Comparison of ENCODE assay signal across 12 cellular contexts in genomic region chr2:158321264-158321663, GRCh38.
DNase-seq lines count a peak whose midpoint lies in the region; ATAC-seq, FAIRE-seq and TF ChIP-seq lines count a peak whose summit lies in the region.
"Had no signal": no experiment of that assay in that cellular context is flagged by ENCODE, and none has a peak within 500 bp of the region (broad histone marks: within the 10 kb centered on the region; RNA-seq: fewer than 3 reads in every experiment).

No MANE protein-coding gene starts in this region.

- H3K4me1 Mint-ChIP-seq in naive thymus-derived CD8-positive, alpha-beta T cell, result no peaks in the 10 kb centered on the region
- H3K4me1 Mint-ChIP-seq: B cell had no signal

- peak overlapping the region; percentile 54 for H3K4me2 ChIP-seq in K562 (ENCODE audit: insufficient read depth, low read length)

- FAIRE-seq in K562 (lab: Jason Lieb, UNC), result peak; percentile 78

- in situ Hi-C loops in K562 (cut with MboI), result no loop called here

- H3K4me3 Mint-ChIP-seq in naive thymus-derived CD8-positive, alpha-beta T cell, result no peak overlapping the region
- H3K4me3 Mint-ChIP-seq: B cell; stimulated activated naive CD8-positive, alpha-beta T cell treated with anti-CD3 and anti-CD28 coated beads, Interleukin-15, Interleukin-2, amounts not matched to agents 100 ng/mL and 50 ng/mL, for 24 hours had no signal

- peak overlapping the region; percentile 73 for H3K27ac ChIP-seq in K562 (ENCODE audit: extremely low read depth, low read depth, low read length)
- no peak overlapping the region for H3K27ac ChIP-seq in tibial artery

- TF ChIP-seq POLR2A in K562 (conservative IDR thresholded peaks at IDR 0.05), result no peak

- H3K9me3 ChIP-seq in K562 (replicated peaks; ENCODE audit: control insufficient read depth, insufficient read depth, low read depth, low read length) (no peaks in the 10 kb centered on the region), tibial artery (no peaks in the 10 kb centered on the region)

- peak; percentile 57 for DNase-seq in DMS 273 (lab: John Stamatoyannopoulos, UW; ENCODE audit: unreplicated experiment)
- DNase-seq in LoVo (ENCODE audit: low spot score), result peak; percentile 38
- peak in 2 of 4 experiments; percentile 61 to 88 for DNase-seq in K562 (ENCODE audit: extremely low read depth in 1 of 4, low spot score in 3 of 4)
- DNase-seq in kidney tubule cell (ENCODE audit: low spot score), result peak; percentile 75
- DNase-seq in HuH-7 (ENCODE audit: low spot score), result no peak
- DNase-seq in naive thymus-derived CD8-positive, alpha-beta T cell, result no peak
- no peak for DNase-seq in tibial artery
- DNase-seq in SHP77 treated with DMSO at 0.1 percent for 48 hours (lab: John Stamatoyannopoulos, UW), result no peak
- DNase-seq: activated T-cell treated with anti-CD3 and anti-CD28 coated beads, Interleukin-2, amount 50 U/mL, for 48 hours; NCI-H1436 had no signal

- TF ChIP-seq RAD21 in K562 (CRISPR knock-in tag; conservative IDR thresholded peaks at IDR 0.05 in 1 of 2, IDR thresholded peaks at IDR 0.05 in 1 of 2), result no peak

- TF ChIP-seq EP300 in K562 (IDR thresholded peaks at IDR 0.05; ENCODE audit: low read length), result peak; percentile 87

- H3K4me1 ChIP-seq in K562 (replicated peaks in 1 of 2; ENCODE audit: control insufficient read depth in 2 of 2, insufficient read depth in 2 of 2, low read length in 2 of 2), result peaks cover 3 to 34% of the 10 kb centered on the region in 2 experiments; a peak in 4 of 5 replicates
- no peaks in the 10 kb centered on the region for H3K4me1 ChIP-seq in tibial artery

- no peaks in the 10 kb centered on the region for H3K9me3 Mint-ChIP-seq in naive thymus-derived CD8-positive, alpha-beta T cell
- H3K9me3 Mint-ChIP-seq: stimulated activated naive CD8-positive, alpha-beta T cell treated with anti-CD3 and anti-CD28 coated beads, Interleukin-15, Interleukin-2, amounts not matched to agents 100 ng/mL and 50 ng/mL, for 24 hours had no signal

- no peaks in the 10 kb centered on the region for H3K9me1 ChIP-seq in K562 (ENCODE audit: control insufficient read depth, insufficient read depth, low read length)

- H3K9ac ChIP-seq in K562 (ENCODE audit: insufficient read depth in 1 of 2, low read depth in 2 of 2, low read length in 2 of 2), result peak overlapping the region in 1 of 2 experiments; percentile 30; a peak in 1 of 4 replicates

- ATAC-seq in K562, result peak; percentile 73
- no peak for ATAC-seq in naive thymus-derived CD8-positive, alpha-beta T cell

- CTCF ChIA-PET in K562 (lab: Yijun Ruan, JAX; ENCODE audit: low intra/inter-chr PET ratio), result no interaction called here

- no peak overlapping the region for H3K4me3 ChIP-seq in K562
- H3K4me3 ChIP-seq in tibial artery, result no peak overlapping the region

- H3K79me2 ChIP-seq in K562 (ENCODE audit: control insufficient read depth, insufficient read depth, low read length), result no peaks in the 10 kb centered on the region

- H3K27me3 ChIP-seq in K562 (ENCODE audit: control insufficient read depth in 2 of 2, insufficient read depth in 2 of 2, low read length in 2 of 2), result no peaks in the 10 kb centered on the region
- no peaks in the 10 kb centered on the region for H3K27me3 ChIP-seq in tibial artery

- intact Hi-C loops in K562 (cut with micrococcal nuclease), result no loop called here
- intact Hi-C loops in tibial artery (cut with DNase I; ENCODE audit: low total_unique reads), result no loop called here

- no peak overlapping the region for H3K27ac Mint-ChIP-seq in naive thymus-derived CD8-positive, alpha-beta T cell
- H3K27ac Mint-ChIP-seq: B cell; stimulated activated naive CD8-positive, alpha-beta T cell treated with anti-CD3 and anti-CD28 coated beads, Interleukin-15, Interleukin-2, amounts not matched to agents 100 ng/mL and 50 ng/mL, for 24 hours had no signal

- POLR2A ChIA-PET in K562 (lab: Yijun Ruan, JAX), result interaction anchor here (1.1 kb wide), 1 partner anchor 14 kb away, joined by 4 read pairs; no protein-coding TSS in a partner anchor
- POLR2A ChIA-PET in naive thymus-derived CD8-positive, alpha-beta T cell (lab: Charles Lee), result no interaction called here

- BruUV-seq in K562 (replicated peaks; lab: Mats Ljungman, UMichigan), result no TSS peak

- no peak for TF ChIP-seq CTCF in K562 (IDR thresholded peaks at IDR 0.05 in 2 of 3, conservative IDR thresholded peaks at IDR 0.05 in 1 of 3; ENCODE audit: insufficient read depth in 2 of 3, low read depth in 1 of 3, low read length in 3 of 3)
- no peak for TF ChIP-seq CTCF in tibial artery (IDR thresholded peaks at IDR 0.05)

- peaks cover 0 to 2% (median 0%) of the 10 kb centered on the region in 5 donors for H3K27me3 Mint-ChIP-seq in naive thymus-derived CD8-positive, alpha-beta T cell
- H3K27me3 Mint-ChIP-seq: B cell; stimulated activated naive CD8-positive, alpha-beta T cell treated with anti-CD3 and anti-CD28 coated beads, Interleukin-15, Interleukin-2, amounts not matched to agents 100 ng/mL and 50 ng/mL, for 24 hours had no signal

- 0% methylated on average over 3 of the region's 3 CpGs for WGBS in K562 (ENCODE audit: insufficient coverage, low coverage, missing lambda C conversion rate)

- H2AFZ ChIP-seq in K562 (ENCODE audit: low read depth, low read length), result peak overlapping the region; percentile 84

- no peaks in the 10 kb centered on the region for H3K36me3 Mint-ChIP-seq in naive thymus-derived CD8-positive, alpha-beta T cell

- H3K36me3 ChIP-seq in K562 (ENCODE audit: control insufficient read depth, insufficient read depth, low read length), result no peaks in the 10 kb centered on the region
- no peaks in the 10 kb centered on the region for H3K36me3 ChIP-seq in tibial artery

- H4K20me1 ChIP-seq in K562 (replicated peaks; ENCODE audit: control insufficient read depth, insufficient read depth, low read length), result no peaks in the 10 kb centered on the region

TF ChIP-seq in K562, 482 proteins besides CTCF, POLR2A, EP300 and RAD21 (continues in another document):
- TF ChIP-seq SMAD4 (CRISPR knock-in tag; conservative IDR thresholded peaks at IDR 0.05), result peak; percentile 84
- no peak for TF ChIP-seq ELK3 (CRISPR knock-in tag; IDR thresholded peaks at IDR 0.05)
- no peak for TF ChIP-seq FUS (optimal IDR thresholded peaks at IDR 0.05; ENCODE audit: low read depth, low read length)
- TF ChIP-seq PBX2 (CRISPR knock-in tag; IDR thresholded peaks at IDR 0.05; ENCODE audit: low read depth), result no peak
- peak; percentile 49; the same call in 1 of the 2 replicates for TF ChIP-seq PBX2 (tag; conservative IDR thresholded peaks at IDR 0.05; ENCODE audit: low read depth)
- no peak for TF ChIP-seq ETV5 (CRISPR knock-in tag; IDR thresholded peaks at IDR 0.05; ENCODE audit: low read depth)
- no peak for TF ChIP-seq TFAP4 (CRISPR knock-in tag; IDR thresholded peaks at IDR 0.05; ENCODE audit: borderline replicate concordance)
- TF ChIP-seq NCOA4 (IDR thresholded peaks at IDR 0.05; ENCODE audit: partially characterized antibody), result no peak
- TF ChIP-seq ATF3 (IDR thresholded peaks at IDR 0.05), result peak; percentile 39; the same call in 1 of the 2 replicates
- TF ChIP-seq ATF3 (CRISPR knock-in tag; conservative IDR thresholded peaks at IDR 0.05), result no peak
- peak; percentile 79 for TF ChIP-seq DPF2 (IDR thresholded peaks at IDR 0.05)
- TF ChIP-seq HMG20B (CRISPR knock-in tag; IDR thresholded peaks at IDR 0.05), result 0 out of 2 replicates have a peak, but pooled peaks have one; percentile 25

Comparison
In these comparisons a context has a peak if more than half of its experiments do, and no peak if none do; other contexts are left out.
1. DNase-seq: peak in DMS 273 (single experiment), LoVo (single experiment) and kidney tubule cell (single experiment); none in HuH-7 (single experiment), naive thymus-derived CD8-positive, alpha-beta T cell (0 of 10), tibial artery (0 of 2) and SHP77 treated with DMSO at 0.1 percent for 48 hours (single experiment).